1 cellular context compared by ENCODE assay signal in the genomic region with DNA sequence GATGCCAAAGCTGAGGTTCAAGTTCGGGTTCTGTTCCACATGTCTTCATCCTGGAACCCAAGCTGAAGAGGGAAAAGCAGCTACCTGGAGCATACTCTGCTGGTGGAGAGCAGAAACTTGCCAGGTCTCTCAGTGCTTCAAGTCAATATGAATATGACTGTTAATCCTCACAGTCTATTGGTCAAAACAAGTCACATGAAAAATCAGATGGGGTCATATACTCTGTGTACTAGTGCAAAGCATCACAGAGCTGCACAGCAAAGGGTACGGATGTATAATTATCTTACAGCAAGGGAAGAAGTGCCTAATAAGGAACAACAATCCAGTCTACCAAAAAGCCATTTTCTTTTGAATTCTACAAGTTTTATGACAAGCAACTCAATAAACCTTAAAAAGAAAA.
TF ChIP-seq lines count a peak whose summit lies in the region.

No MANE protein-coding gene starts in this region.

TF ChIP-seq in endothelial cell of umbilical vein, 7 proteins besides CTCF, POLR2A, EP300 and RAD21 (continued from another document):
- TF ChIP-seq GATA2 (IDR thresholded peaks at IDR 0.05; ENCODE audit: insufficient read depth, insufficient read length, low read depth, low read length) (no peak), JUN (IDR thresholded peaks at IDR 0.05; ENCODE audit: borderline replicate concordance, insufficient read depth, insufficient read length, low read depth) (no peak), FOS (IDR thresholded peaks at IDR 0.05; ENCODE audit: borderline replicate concordance, insufficient read depth, low read length) (no peak), POLR2AphosphoS5 (IDR thresholded peaks at IDR 0.05; ENCODE audit: insufficient read depth, low read depth, low read length) (no peak)
- TF ChIP-seq, protein P1, sequence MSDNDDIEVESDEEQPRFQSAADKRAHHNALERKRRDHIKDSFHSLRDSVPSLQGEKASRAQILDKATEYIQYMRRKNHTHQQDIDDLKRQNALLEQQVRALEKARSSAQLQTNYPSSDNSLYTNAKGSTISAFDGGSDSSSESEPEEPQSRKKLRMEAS (IDR thresholded peaks at IDR 0.05; ENCODE audit: insufficient read depth, insufficient read length): no peak
